Comparison of ENCODE assay signal across 8 cellular contexts in the genomic region with DNA sequence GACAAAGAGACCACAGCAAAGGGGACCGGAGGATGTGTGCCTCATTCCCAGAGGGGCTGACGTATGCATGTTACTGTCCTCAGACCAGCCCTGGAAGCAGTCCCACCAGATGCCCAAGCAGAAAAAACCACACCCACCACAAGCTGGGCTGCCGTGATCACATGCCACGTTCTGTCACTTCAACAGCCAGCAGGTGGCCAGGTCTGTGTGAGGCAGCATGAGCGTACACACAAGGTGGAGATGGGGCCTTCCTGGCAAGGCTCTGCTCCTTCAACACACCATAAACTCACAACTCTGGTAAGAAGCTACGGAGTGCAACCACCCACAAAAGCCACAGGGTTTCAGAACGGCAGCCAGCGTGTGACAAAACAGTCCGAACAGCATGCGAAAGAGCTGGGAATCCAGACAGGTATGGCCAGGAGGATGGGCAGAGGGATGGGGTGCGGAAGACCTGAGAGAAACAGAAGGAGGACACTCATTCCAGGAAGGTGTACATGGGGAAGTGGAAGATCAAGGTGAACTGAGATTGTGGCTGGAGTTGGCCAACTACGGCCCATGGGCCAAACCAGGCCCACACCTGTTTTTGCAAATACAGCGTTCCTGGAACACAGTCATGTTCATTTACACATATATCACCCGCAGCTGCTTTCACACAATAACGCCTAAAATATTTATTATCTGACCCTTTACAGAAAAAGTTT. TPM values are rescaled to one million over a fixed set of nuclear protein-coding genes. Genes with fewer than 3 reads are reported as not detected.
DNase-seq lines count a peak whose midpoint lies in the region; ATAC-seq and TF ChIP-seq lines count a peak whose summit lies in the region.

No MANE protein-coding gene starts in this region.

- H3K9me3 Mint-ChIP-seq in activated naive CD8-positive, alpha-beta T cell treated with anti-CD3 and anti-CD28 coated beads, Interleukin-2, amount 50 U/mL, for 24 hours = no peaks in the 10 kb centered on the region
- H3K9me3 Mint-ChIP-seq in Calu3 (ENCODE audit: low read depth, unreplicated experiment) = no peaks in the 10 kb centered on the region

- no peaks in the 10 kb centered on the region for H3K27me3 Mint-ChIP-seq in activated naive CD8-positive, alpha-beta T cell treated with anti-CD3 and anti-CD28 coated beads, Interleukin-2, amount 50 U/mL, for 24 hours
- no peaks in the 10 kb centered on the region for H3K27me3 Mint-ChIP-seq in Calu3 (ENCODE audit: unreplicated experiment)

- peaks cover 46% of the 10 kb centered on the region for H3K4me1 Mint-ChIP-seq in activated naive CD8-positive, alpha-beta T cell treated with anti-CD3 and anti-CD28 coated beads, Interleukin-2, amount 50 U/mL, for 24 hours
- H3K4me1 Mint-ChIP-seq in Calu3 (ENCODE audit: low read depth, unreplicated experiment) = no peaks in the 10 kb centered on the region

- DNase-seq in SHP77 (lab: John Stamatoyannopoulos, UW) = peak; percentile 45 to 77
- DNase-seq in activated naive CD8-positive, alpha-beta T cell treated with anti-CD3 and anti-CD28 coated beads, Interleukin-2, amount 50 U/mL, for 24 hours = peak; percentile 50
- DNase-seq in stimulated activated CD4-positive, alpha-beta T cell treated with anti-CD3 and anti-CD28 coated beads, Interleukin-15, amount 100 ng/mL, for 24 hours = peak; percentile 69
- DNase-seq in Calu3 = no peak
- no peak for DNase-seq in NCI-H2029 (lab: John Stamatoyannopoulos, UW)
- no peak for DNase-seq in A172 (ENCODE audit: low spot score)

- peak overlapping the region; percentile 63 for H3K27ac Mint-ChIP-seq in activated naive CD8-positive, alpha-beta T cell treated with anti-CD3 and anti-CD28 coated beads, Interleukin-2, amount 50 U/mL, for 24 hours
- no peak overlapping the region for H3K27ac Mint-ChIP-seq in Calu3 (ENCODE audit: unreplicated experiment)

- peaks cover 68% of the 10 kb centered on the region for H3K36me3 Mint-ChIP-seq in activated naive CD8-positive, alpha-beta T cell treated with anti-CD3 and anti-CD28 coated beads, Interleukin-2, amount 50 U/mL, for 24 hours (ENCODE audit: low read depth)
- peaks cover 36% of the 10 kb centered on the region for H3K36me3 Mint-ChIP-seq in Calu3 (ENCODE audit: insufficient read depth, unreplicated experiment)

- intact Hi-C loops in Calu3 (cut with micrococcal nuclease; ENCODE audit: unreplicated experiment) = no loop called here

- peak; percentile 88 for ATAC-seq in GM18909 (IDR thresholded peaks at IDR 0.05; ENCODE audit: poor library complexity, unreplicated experiment)
- ATAC-seq in HG02943 (IDR thresholded peaks at IDR 0.05; ENCODE audit: low read depth, unreplicated experiment) = peak; percentile 74
- ATAC-seq in activated naive CD8-positive, alpha-beta T cell treated with anti-CD3 and anti-CD28 coated beads, Interleukin-2, amount 50 U/mL, for 24 hours = peak; percentile 88

- no peak for TF ChIP-seq CTCF in Calu3 (IDR thresholded peaks at IDR 0.05; ENCODE audit: unreplicated experiment)

- CTCF ChIA-PET in Calu3 (lab: Charles Lee) = no interaction called here

- H3K4me3 Mint-ChIP-seq in activated naive CD8-positive, alpha-beta T cell treated with anti-CD3 and anti-CD28 coated beads, Interleukin-2, amount 50 U/mL, for 24 hours = no peak overlapping the region
- no peak overlapping the region for H3K4me3 Mint-ChIP-seq in Calu3 (ENCODE audit: low read depth, unreplicated experiment)

- no TSS peak for BruUV-seq in Calu3 (replicated peaks; lab: Mats Ljungman, UMichigan)

RNA-seq across cellular contexts. Expression of a gene that starts 27.9 kb away (rescaled TPM):
- 116 and 130 TPM in 2 replicates for total RNA-seq in Calu3 (2022)
- 74.5 and 86.0 TPM in 2 replicates for total RNA-seq in A172 (2014; rRNA removed; shearing (Covaris generic))

RNA-seq across cellular contexts. Expression of a gene that starts 46.2 kb away (rescaled TPM):
- not detected in 2 replicates for total RNA-seq in Calu3 (2022)
- total RNA-seq in A172 (2014; rRNA removed; shearing (Covaris generic)) = not detected in 2 replicates

RNA-seq across cellular contexts. Expression of a gene that starts 56.1 kb away (rescaled TPM):
- 20.8 and 23.0 TPM in 2 replicates for total RNA-seq in Calu3 (2022)
- 45.8 and 56.5 TPM in 2 replicates for total RNA-seq in A172 (2014; rRNA removed; shearing (Covaris generic))

RNA-seq across cellular contexts. Expression of a gene that starts 56.3 kb away (rescaled TPM):
- total RNA-seq in Calu3 (2022) = 0.32 TPM in 1 of 2 replicates, not detected in the other
- total RNA-seq in A172 (2014; rRNA removed; shearing (Covaris generic)) = 0.41 and 0.88 TPM in 2 replicates

Comparison
In these comparisons a context has a peak if more than half of its experiments do, and no peak if none do; other contexts are left out.
1. DNase-seq: peak in SHP77 (2 of 2), activated naive CD8-positive, alpha-beta T cell treated with anti-CD3 and anti-CD28 coated beads, Interleukin-2, amount 50 U/mL, for 24 hours (single experiment) and stimulated activated CD4-positive, alpha-beta T cell treated with anti-CD3 and anti-CD28 coated beads, Interleukin-15, amount 100 ng/mL, for 24 hours (single experiment); none in Calu3 (single experiment), NCI-H2029 (single experiment) and A172 (single experiment).
2. Peak in every context shown above with its lines, with median percentiles within 50 percentile points of each other: ATAC-seq.